In the genomic region with DNA sequence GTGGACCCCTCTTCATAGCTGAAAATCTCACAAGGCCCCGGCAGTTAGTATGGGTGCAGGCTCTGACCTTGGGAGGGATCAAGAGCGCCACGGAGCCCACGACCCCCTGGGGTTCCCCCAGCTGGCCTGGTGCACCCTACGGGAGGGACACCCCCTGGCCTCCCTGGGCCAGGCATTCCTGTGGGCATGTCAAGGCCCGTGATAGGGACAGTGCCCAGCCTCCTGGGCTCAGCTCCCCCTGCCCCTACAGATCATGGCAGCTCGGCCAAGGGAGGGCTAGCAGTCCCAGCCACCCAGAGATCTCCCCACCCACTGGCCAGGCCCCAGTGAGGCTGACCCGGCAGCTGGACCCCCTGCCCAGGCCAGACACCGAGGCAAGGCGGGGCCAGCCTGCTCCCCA, we compare ENCODE assay signal across 25 cellular contexts.
"Had no signal": no experiment of that assay in that cellular context is flagged by ENCODE, and none has a peak within 500 bp of the region (broad histone marks: within the 10 kb centered on the region; RNA-seq: fewer than 3 reads in every experiment).

No MANE protein-coding gene starts in this region.

- H3K4me1 ChIP-seq: parathyroid adenoma, psoas muscle, right lobe of liver, sigmoid colon, stomach, thyroid gland, upper lobe of left lung, vagina had no signal

- ATAC-seq: naive thymus-derived CD8-positive, alpha-beta T cell; natural killer cell treated with Interleukin-12 subunit alpha and Interleukin-12 subunit beta and Interleukin-15 and Interleukin-18, amount 100 ng/mL, for 72 hours; psoas muscle; right lobe of liver; stimulated activated effector memory CD8-positive, alpha-beta T cell treated with anti-CD3 and anti-CD28 coated beads, Interleukin-12 subunit alpha, Interleukin-12 subunit beta, amount 100 ng/mL, for 72 hours; stimulated activated naive B cell treated with anti-CD40 and anti-IgM and Interleukin-4, amounts not matched to agents 10 μg/mL and 1 μg/mL and 100 μg/mL, for 72 hours had no signal

- H2AFZ ChIP-seq: parathyroid adenoma had no signal

- H3K27me3 ChIP-seq: ovary, right lobe of liver, thyroid gland, tibial nerve, upper lobe of left lung, vagina had no signal

- H3K9me3 ChIP-seq: ovary, psoas muscle, right lobe of liver, thoracic aorta, thyroid gland, upper lobe of left lung, vagina had no signal

- H3K4me3 ChIP-seq: ovary, psoas muscle, right lobe of liver, sigmoid colon, stomach, thoracic aorta, thyroid gland, tibial nerve, upper lobe of left lung, vagina had no signal

- H3K79me2 ChIP-seq: parathyroid adenoma had no signal

- DNase-seq: naive B cell; naive thymus-derived CD8-positive, alpha-beta T cell; nephron progenitor cell; occipital lobe; ovary; right lobe of liver; sigmoid colon; small intestine; stimulated activated CD4-positive, alpha-beta T cell treated with anti-CD3 and anti-CD28 coated beads, Interleukin-15, amount 100 ng/mL, for 24 hours; stimulated activated CD4-positive, alpha-beta T cell treated with anti-CD3 and anti-CD28 coated beads, Interleukin-2, amount 100 ng/mL, for 24 hours; stimulated activated CD4-positive, alpha-beta T cell treated with anti-CD3 and anti-CD28 coated beads, Interleukin-2, amount 100 ng/mL, for 48 hours; stimulated activated CD4-positive, alpha-beta T cell treated with anti-CD3 and anti-CD28 coated beads, Interleukin-4, amount 100 ng/mL, for 24 hours; stimulated activated naive B cell treated with anti-CD40 and anti-IgM and Interleukin-4, amounts not matched to agents 10 μg/mL and 1 μg/mL and 100 μg/mL, for 72 hours; stimulated activated naive CD4-positive, alpha-beta T cell treated with Interleukin-2 at 50 U/mL for 16 hours; stomach; thyroid gland; trophoblast cell had no signal

- H3K36me3 ChIP-seq: ovary, right lobe of liver, sigmoid colon, stomach, thoracic aorta, thyroid gland, tibial nerve, upper lobe of left lung, vagina had no signal

- H3K27ac ChIP-seq: ovary, parathyroid adenoma, psoas muscle, right lobe of liver, sigmoid colon, stomach, thoracic aorta, thyroid gland, tibial nerve, upper lobe of left lung, vagina had no signal
